Comparison of ENCODE assay signal across 2 cellular contexts in genomic region chr11:133832096-133833081, GRCh38.
TF ChIP-seq lines count a peak whose summit lies in the region.

No MANE protein-coding gene starts in this region.

TF ChIP-seq in H1, 55 proteins besides CTCF, POLR2A, EP300 and RAD21:
- TF ChIP-seq SP2 (IDR thresholded peaks at IDR 0.05; ENCODE audit: low read length): no peak
- no peak for TF ChIP-seq JUND (IDR thresholded peaks at IDR 0.05; ENCODE audit: low read length)
- TF ChIP-seq HDAC6 (IDR thresholded peaks at IDR 0.05; ENCODE audit: low read depth, low read length): no peak
- no peak for TF ChIP-seq CEBPB (IDR thresholded peaks at IDR 0.05; ENCODE audit: low read depth, low read length)
- TF ChIP-seq NRF1 (IDR thresholded peaks at IDR 0.05; ENCODE audit: low read depth, low read length): no peak
- no peak for TF ChIP-seq KDM1A (IDR thresholded peaks at IDR 0.05; ENCODE audit: borderline replicate concordance, low read length)
- TF ChIP-seq KDM4A (IDR thresholded peaks at IDR 0.05; ENCODE audit: low read depth, low read length, severe bottlenecking): no peak
- no peak for TF ChIP-seq RBBP5 (IDR thresholded peaks at IDR 0.05; ENCODE audit: borderline replicate concordance, low read depth, low read length)
TF ChIP-seq in H1: peak in this region for 0.

TF ChIP-seq in WTC11, 78 proteins besides CTCF, POLR2A, EP300 and RAD21:
- TF ChIP-seq ZNF232 (CRISPR knock-in tag; IDR thresholded peaks at IDR 0.05) (no peak), ZNF396 (CRISPR knock-in tag; IDR thresholded peaks at IDR 0.05; ENCODE audit: borderline replicate concordance) (no peak), MLX (CRISPR knock-in tag; IDR thresholded peaks at IDR 0.05) (no peak), PRRX2 (CRISPR knock-in tag; IDR thresholded peaks at IDR 0.05) (no peak), ZNF317 (CRISPR knock-in tag; IDR thresholded peaks at IDR 0.05; ENCODE audit: borderline replicate concordance, low read depth) (no peak), KAT7 (CRISPR knock-in tag; IDR thresholded peaks at IDR 0.05; ENCODE audit: borderline replicate concordance) (no peak)
